In the genomic region with DNA sequence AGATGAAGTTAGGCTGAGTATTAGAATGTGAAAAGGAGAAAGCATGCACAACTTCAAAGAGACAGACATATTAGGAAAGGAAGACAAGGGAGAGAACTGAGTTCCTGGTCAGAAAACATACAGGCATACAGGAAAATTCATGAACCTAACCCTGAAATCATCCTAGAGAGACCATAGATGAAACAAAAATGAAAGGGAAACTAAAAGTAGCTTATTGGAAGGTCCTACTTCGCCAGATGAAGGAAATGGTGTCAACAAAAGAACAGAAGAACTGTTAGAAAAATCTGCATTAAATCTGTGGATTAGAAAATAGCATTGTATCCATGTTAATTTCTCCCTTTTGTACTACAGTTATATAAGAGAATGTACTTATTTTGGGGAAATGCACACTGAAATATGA, we compare ENCODE assay signal across 11 cellular contexts.
A peak's percentile ranks its signal among the peaks of the same experiment; 100 is the strongest.
DNase-seq lines count a peak whose midpoint lies in the region; ATAC-seq and TF ChIP-seq lines count a peak whose summit lies in the region.
"Had no signal": no experiment of that assay in that cellular context is flagged by ENCODE, and none has a peak within 500 bp of the region (broad histone marks: within the 10 kb centered on the region; RNA-seq: fewer than 3 reads in every experiment).

No MANE protein-coding gene starts in this region.

- POLR2A ChIA-PET in PC-9 (lab: Charles Lee; ENCODE audit: unreplicated experiment): no interaction called here

- no peaks in the 10 kb centered on the region for H3K36me3 Mint-ChIP-seq in activated CD4-positive, alpha-beta T cell treated with anti-CD3 and anti-CD28 coated beads, Interleukin-2, amount 10 ng/mL, durations not matched to agents 24 days and 14 days (ENCODE audit: low read depth)
- H3K36me3 Mint-ChIP-seq in natural killer cell treated with Interleukin-12 subunit alpha and Interleukin-12 subunit beta and Interleukin-15 and Interleukin-18, amount 100 ng/mL, for 72 hours: peaks cover 4% of the 10 kb centered on the region
- no peaks in the 10 kb centered on the region for H3K36me3 Mint-ChIP-seq in mesothelial cell of epicardium

- no peak for DNase-seq in activated CD4-positive, alpha-beta T cell treated with anti-CD3 and anti-CD28 coated beads, Interleukin-2, amount 10 ng/mL, durations not matched to agents 24 days and 14 days
- DNase-seq in activated CD4-positive, alpha-beta T cell treated with anti-CD3 and anti-CD28 coated beads, Interleukin-2, amount 50 U/mL, for 4 hours: no peak
- DNase-seq in HCEC 1CT: peak; percentile 42
- no peak for DNase-seq in PC-9
- DNase-seq in natural killer cell treated with Interleukin-12 subunit alpha and Interleukin-12 subunit beta and Interleukin-15 and Interleukin-18, amount 100 ng/mL, for 72 hours (ENCODE audit: low spot score): no peak
- DNase-seq in mesothelial cell of epicardium (ENCODE audit: low spot score in 2 of 2, unreplicated experiment in 2 of 2): no peak
- no peak for DNase-seq in Right ventricle myocardium inferior (ENCODE audit: missing footprints)
- no peak for DNase-seq in SKM-1 treated with dmso at 0.1 percent for 144 hours (lab: John Stamatoyannopoulos, UW; ENCODE audit: unreplicated experiment)
- DNase-seq: activated CD4-positive, alpha-beta T cell treated with anti-CD3 and anti-CD28 coated beads for 1 hour; effector memory CD4-positive, alpha-beta T cell; NCI-H1694 had no signal

- H4K20me1 ChIP-seq in PC-9 (ENCODE audit: insufficient read depth): no peaks in the 10 kb centered on the region

- no peaks in the 10 kb centered on the region for H3K9me2 ChIP-seq in PC-9 (ENCODE audit: insufficient read depth)

- H3K4me1 Mint-ChIP-seq in activated CD4-positive, alpha-beta T cell treated with anti-CD3 and anti-CD28 coated beads, Interleukin-2, amount 10 ng/mL, durations not matched to agents 24 days and 14 days: peaks cover 11% of the 10 kb centered on the region
- peaks cover 9 to 10% of the 10 kb centered on the region in 2 donors for H3K4me1 Mint-ChIP-seq in natural killer cell treated with Interleukin-12 subunit alpha and Interleukin-12 subunit beta and Interleukin-15 and Interleukin-18, amount 100 ng/mL, for 72 hours (ENCODE audit: low read depth in 2 of 2)
- H3K4me1 Mint-ChIP-seq in mesothelial cell of epicardium: peaks cover 12% of the 10 kb centered on the region

- no peaks in the 10 kb centered on the region for H3K27me3 ChIP-seq in PC-9 (ENCODE audit: insufficient read depth, low read depth)

- CTCF ChIA-PET in PC-9 (lab: Charles Lee): no interaction called here

- H3K4me2 ChIP-seq in PC-9: peak overlapping the region; percentile 28; the same call in 1 of the 2 replicates

- no peak overlapping the region for H3K27ac ChIP-seq in PC-9

- H3K27ac Mint-ChIP-seq in activated CD4-positive, alpha-beta T cell treated with anti-CD3 and anti-CD28 coated beads, Interleukin-2, amount 10 ng/mL, durations not matched to agents 24 days and 14 days: peak overlapping the region; percentile 49
- peak overlapping the region; percentile 18 to 55 for H3K27ac Mint-ChIP-seq in natural killer cell treated with Interleukin-12 subunit alpha and Interleukin-12 subunit beta and Interleukin-15 and Interleukin-18, amount 100 ng/mL, for 72 hours
- H3K27ac Mint-ChIP-seq in mesothelial cell of epicardium: no peak overlapping the region

- H3K9me3 Mint-ChIP-seq in activated CD4-positive, alpha-beta T cell treated with anti-CD3 and anti-CD28 coated beads, Interleukin-2, amount 10 ng/mL, durations not matched to agents 24 days and 14 days: peaks cover 12% of the 10 kb centered on the region
- H3K9me3 Mint-ChIP-seq in natural killer cell treated with Interleukin-12 subunit alpha and Interleukin-12 subunit beta and Interleukin-15 and Interleukin-18, amount 100 ng/mL, for 72 hours: peaks cover 5% of the 10 kb centered on the region
- no peaks in the 10 kb centered on the region for H3K9me3 Mint-ChIP-seq in mesothelial cell of epicardium

- no peaks in the 10 kb centered on the region for H3K9me3 ChIP-seq in PC-9 (ENCODE audit: insufficient read depth, low read depth)

- H3K4me1 ChIP-seq in PC-9 (replicated peaks; ENCODE audit: insufficient read depth): no peaks in the 10 kb centered on the region

- no peaks in the 10 kb centered on the region for H3K79me2 ChIP-seq in PC-9 (ENCODE audit: low read depth)

- H3K4me3 ChIP-seq in PC-9: no peak overlapping the region

- H3K36me3 ChIP-seq in PC-9 (ENCODE audit: low read depth): no peaks in the 10 kb centered on the region

- H2AFZ ChIP-seq in PC-9: no peak overlapping the region

- H3K27me3 Mint-ChIP-seq in activated CD4-positive, alpha-beta T cell treated with anti-CD3 and anti-CD28 coated beads, Interleukin-2, amount 10 ng/mL, durations not matched to agents 24 days and 14 days: no peaks in the 10 kb centered on the region
- no peaks in the 10 kb centered on the region for H3K27me3 Mint-ChIP-seq in natural killer cell treated with Interleukin-12 subunit alpha and Interleukin-12 subunit beta and Interleukin-15 and Interleukin-18, amount 100 ng/mL, for 72 hours
- H3K27me3 Mint-ChIP-seq in mesothelial cell of epicardium (ENCODE audit: low read depth): no peaks in the 10 kb centered on the region

- ATAC-seq in natural killer cell treated with Interleukin-12 subunit alpha and Interleukin-12 subunit beta and Interleukin-15 and Interleukin-18, amount 100 ng/mL, for 72 hours: no peak
- ATAC-seq in Right ventricle myocardium inferior: no peak

- peak overlapping the region; percentile 71 for H3K4me3 Mint-ChIP-seq in activated CD4-positive, alpha-beta T cell treated with anti-CD3 and anti-CD28 coated beads, Interleukin-2, amount 10 ng/mL, durations not matched to agents 24 days and 14 days
- H3K4me3 Mint-ChIP-seq in natural killer cell treated with Interleukin-12 subunit alpha and Interleukin-12 subunit beta and Interleukin-15 and Interleukin-18, amount 100 ng/mL, for 72 hours: peak overlapping the region; percentile 75
- H3K4me3 Mint-ChIP-seq in mesothelial cell of epicardium: no peak overlapping the region

- H3F3A ChIP-seq in PC-9 (ENCODE audit: insufficient read depth, low read depth): no peaks in the 10 kb centered on the region

- TF ChIP-seq CTCF in PC-9 (conservative IDR thresholded peaks at IDR 0.05): no peak
- TF ChIP-seq CTCF in mesothelial cell of epicardium (IDR thresholded peaks at IDR 0.05; ENCODE audit: unreplicated experiment): no peak

- intact Hi-C loops in activated CD4-positive, alpha-beta T cell treated with anti-CD3 and anti-CD28 coated beads, Interleukin-2, amount 10 ng/mL, durations not matched to agents 24 days and 14 days (cut with micrococcal nuclease): no loop called here
- intact Hi-C loops in PC-9 (cut with micrococcal nuclease; ENCODE audit: unreplicated experiment): no loop called here
- intact Hi-C loops in Right ventricle myocardium inferior (cut with DNase I): no loop called here

- no TSS peak for BruUV-seq in PC-9 (replicated peaks; lab: Mats Ljungman, UMichigan)
